In genomic region chr15:44710236-44711088, GRCh38 we compare ENCODE assay signal across 8 cellular contexts. TPM values are rescaled to one million over a fixed set of nuclear protein-coding genes. Genes with fewer than 3 reads are reported as not detected.
DNase-seq lines count a peak whose midpoint lies in the region; ATAC-seq and TF ChIP-seq lines count a peak whose summit lies in the region.

No MANE protein-coding gene starts in this region.

- H3K9me3 ChIP-seq in CD8-positive, alpha-beta memory T cell (ENCODE audit: low read length): no peaks in the 10 kb centered on the region
- H3K9me3 ChIP-seq in colonic mucosa: no peaks in the 10 kb centered on the region

- H3K9ac ChIP-seq in colonic mucosa (ENCODE audit: low read depth in 2 of 2, low read length in 2 of 2): peak overlapping the region; percentile 96 to 100

- intact Hi-C loops in colonic mucosa (cut with DNase I) (loop anchor here (10.0 kb wide), 1 partner anchor 916 kb away; the partner anchor contains the start of gene SERF2), sciatic nerve (cut with DNase I) (no loop called here)

- peaks cover 37% of the 10 kb centered on the region for H3K36me3 ChIP-seq in CD8-positive, alpha-beta memory T cell (ENCODE audit: insufficient read depth, low read length)
- H3K36me3 ChIP-seq in H7 (replicated peaks; ENCODE audit: control insufficient read depth, insufficient read depth, low read length) (no peaks in the 10 kb centered on the region), colonic mucosa (peaks cover 4% of the 10 kb centered on the region), urinary bladder (ENCODE audit: insufficient read depth) (no peaks in the 10 kb centered on the region)

- ATAC-seq in memory B cell (ENCODE audit: low read depth) (peak; percentile 33), sciatic nerve (no peak)

- DNase-seq in CD8-positive, alpha-beta memory T cell: peak in 3 of 5 donors; percentile 50 to 61 (median 60)
- DNase-seq in H7 (peak; percentile 33), SIG-M5 treated with dmso at 0.1 percent for 504 hours (lab: John Stamatoyannopoulos, UW; ENCODE audit: unreplicated experiment) (peak; percentile 81), colonic mucosa (peak; percentile 59), memory B cell (ENCODE audit: low spot score in 2 of 2) (peak; percentile 52 to 65), sciatic nerve (ENCODE audit: low spot score) (no peak)
- DNase-seq in stimulated activated CD4-positive, alpha-beta T cell treated with anti-CD3 and anti-CD28 coated beads, Interleukin-4, amount 100 ng/mL, for 1 hour: no peak

- CTCF ChIA-PET in CD8-positive, alpha-beta memory T cell (lab: Charles Lee): interaction anchor here (0.9 to 19.5 kb wide), 18 partner anchors 9 to 132 kb away, joined by 3 to 478 read pairs (median 8); partner anchors contain the start of genes SPG11 and TRIM69

- peak overlapping the region; percentile 96 to 100 (median 100) for H3K4me3 Mint-ChIP-seq in CD8-positive, alpha-beta memory T cell
- peak overlapping the region; percentile 97 for H3K4me3 Mint-ChIP-seq in memory B cell

- peak overlapping the region; percentile 99 to 100 (median 100) for H3K27ac Mint-ChIP-seq in CD8-positive, alpha-beta memory T cell
- peak overlapping the region; percentile 100 for H3K27ac Mint-ChIP-seq in memory B cell

- POLR2A ChIA-PET in CD8-positive, alpha-beta memory T cell (lab: Charles Lee): interaction anchor here (0.5 to 15.9 kb wide), 19 partner anchors 12 to 174 kb away, joined by 3 to 728 read pairs (median 6); partner anchors contain the start of genes EIF3J, SPG11 and TRIM69

- H3K27me3 Mint-ChIP-seq in CD8-positive, alpha-beta memory T cell: peaks cover 0 to 20% of the 10 kb centered on the region in 2 donors
- no peaks in the 10 kb centered on the region for H3K27me3 Mint-ChIP-seq in memory B cell

- peaks cover 30 to 63% (median 43%) of the 10 kb centered on the region in 3 donors for H3K36me3 Mint-ChIP-seq in CD8-positive, alpha-beta memory T cell
- H3K36me3 Mint-ChIP-seq in memory B cell: peaks cover 37% of the 10 kb centered on the region

- H3K4me3 ChIP-seq in CD8-positive, alpha-beta memory T cell (ENCODE audit: low read length): peak overlapping the region; percentile 79
- H3K4me3 ChIP-seq in H7 (ENCODE audit: insufficient read depth, low read depth, low read length): peak overlapping the region; percentile 85
- peak overlapping the region; percentile 74 for H3K4me3 ChIP-seq in colonic mucosa
- H3K4me3 ChIP-seq in urinary bladder (ENCODE audit: low read depth, low read length): peak overlapping the region; percentile 56

- 28% methylated on average over 11 of the region's 11 CpGs for WGBS in urinary bladder

- no peaks in the 10 kb centered on the region for H3K27me3 ChIP-seq in CD8-positive, alpha-beta memory T cell (ENCODE audit: insufficient read depth, low read length, poor library complexity, severe bottlenecking)
- H3K27me3 ChIP-seq in H7 (ENCODE audit: control insufficient read depth, insufficient read depth, low read length) (peaks cover 6% of the 10 kb centered on the region), colonic mucosa (no peaks in the 10 kb centered on the region)

- H3K4me1 Mint-ChIP-seq in CD8-positive, alpha-beta memory T cell: peaks cover 30 to 46% (median 40%) of the 10 kb centered on the region in 3 donors
- H3K4me1 Mint-ChIP-seq in memory B cell: peaks cover 24% of the 10 kb centered on the region

- H3K4me1 ChIP-seq in CD8-positive, alpha-beta memory T cell (ENCODE audit: insufficient read depth, low read length): peaks cover 41% of the 10 kb centered on the region
- H3K4me1 ChIP-seq in colonic mucosa (peaks cover 2% of the 10 kb centered on the region), urinary bladder (ENCODE audit: insufficient read depth) (no peaks in the 10 kb centered on the region)

- no peak for TF ChIP-seq CTCF in colonic mucosa (IDR thresholded peaks at IDR 0.05)

- H3K27ac ChIP-seq in CD8-positive, alpha-beta memory T cell (ENCODE audit: low read depth, low read length): peak overlapping the region; percentile 100
- peak overlapping the region; percentile 99 for H3K27ac ChIP-seq in colonic mucosa
- peak overlapping the region; percentile 91 for H3K27ac ChIP-seq in urinary bladder (ENCODE audit: low read depth)

- H3K9me3 Mint-ChIP-seq in CD8-positive, alpha-beta memory T cell: peaks cover 0 to 10% (median 0%) of the 10 kb centered on the region in 5 donors
- H3K9me3 Mint-ChIP-seq in memory B cell: no peaks in the 10 kb centered on the region

RNA-seq across cellular contexts. Expression of gene PATL2, which starts 0.7 kb away (rescaled TPM):
- total RNA-seq in CD8-positive, alpha-beta memory T cell: 1 to 10 TPM; 7.7 to 9.1 TPM
- polyA plus RNA-seq in CD8-positive, alpha-beta memory T cell: 19.8 TPM
- 0.24 and 1.5 TPM in 2 replicates for total RNA-seq in H7 (2014; rRNA removed; shearing (Covaris generic))
- total RNA-seq in colonic mucosa: 1 to 10 TPM; 1.2 to 2.6 TPM
- total RNA-seq in urinary bladder: 1.7 TPM
- polyA plus RNA-seq in urinary bladder: 0.57 TPM
- total RNA-seq in sciatic nerve: 2.9 TPM

RNA-seq across cellular contexts. Expression of gene B2M, which starts 0.9 kb away (rescaled TPM):
- 1,000 to 10,000 TPM; 4,597 to 4,837 TPM for total RNA-seq in CD8-positive, alpha-beta memory T cell
- 38,920 TPM for polyA plus RNA-seq in CD8-positive, alpha-beta memory T cell
- total RNA-seq in H7 (2014; rRNA removed; shearing (Covaris generic)): 194 and 254 TPM in 2 replicates
- 1,000 to 10,000 TPM; 1,783 to 5,339 TPM for total RNA-seq in colonic mucosa
- total RNA-seq in urinary bladder: 1,910 TPM
- polyA plus RNA-seq in urinary bladder: 3,964 TPM
- 1,758 TPM for total RNA-seq in sciatic nerve

RNA-seq across cellular contexts. Expression of gene TRIM69, which starts 25.9 kb away (rescaled TPM):
- total RNA-seq in CD8-positive, alpha-beta memory T cell: 10 to 100 TPM; 70.8 to 73.8 TPM
- 37.0 TPM for polyA plus RNA-seq in CD8-positive, alpha-beta memory T cell
- total RNA-seq in H7 (2014; rRNA removed; shearing (Covaris generic)): 5.4 and 6.2 TPM in 2 replicates
- total RNA-seq in colonic mucosa (10 to 100 TPM; 17.1 to 23.3 TPM), urinary bladder (22.0 TPM), sciatic nerve (28.0 TPM)
- 40.8 TPM for polyA plus RNA-seq in urinary bladder

RNA-seq across cellular contexts. Expression of gene SPG11, which starts 47.0 kb away (rescaled TPM):
- total RNA-seq in CD8-positive, alpha-beta memory T cell: 10 to 100 TPM; 60.8 to 62.1 TPM
- 32.0 TPM for polyA plus RNA-seq in CD8-positive, alpha-beta memory T cell
- 34.3 and 36.4 TPM in 2 replicates for total RNA-seq in H7 (2014; rRNA removed; shearing (Covaris generic))
- total RNA-seq in colonic mucosa: 10 to 100 TPM; 79.3 to 95.3 TPM
- 136 TPM for total RNA-seq in urinary bladder
- 30.7 TPM for polyA plus RNA-seq in urinary bladder
- 88.0 TPM for total RNA-seq in sciatic nerve

Comparison
In these comparisons a context has a peak if more than half of its experiments do, and no peak if none do; other contexts are left out.
1. DNase-seq: peak in CD8-positive, alpha-beta memory T cell (3 of 5), H7 (single experiment), SIG-M5 treated with dmso at 0.1 percent for 504 hours (single experiment), colonic mucosa (single experiment) and memory B cell (2 of 2); none in sciatic nerve (single experiment) and stimulated activated CD4-positive, alpha-beta T cell treated with anti-CD3 and anti-CD28 coated beads, Interleukin-4, amount 100 ng/mL, for 1 hour (single experiment).
2. Peak in every context shown above with its lines, with median percentiles within 50 percentile points of each other: H3K27ac ChIP-seq and H3K4me3 ChIP-seq.